25 cellular contexts compared by ENCODE assay signal in the genomic region with DNA sequence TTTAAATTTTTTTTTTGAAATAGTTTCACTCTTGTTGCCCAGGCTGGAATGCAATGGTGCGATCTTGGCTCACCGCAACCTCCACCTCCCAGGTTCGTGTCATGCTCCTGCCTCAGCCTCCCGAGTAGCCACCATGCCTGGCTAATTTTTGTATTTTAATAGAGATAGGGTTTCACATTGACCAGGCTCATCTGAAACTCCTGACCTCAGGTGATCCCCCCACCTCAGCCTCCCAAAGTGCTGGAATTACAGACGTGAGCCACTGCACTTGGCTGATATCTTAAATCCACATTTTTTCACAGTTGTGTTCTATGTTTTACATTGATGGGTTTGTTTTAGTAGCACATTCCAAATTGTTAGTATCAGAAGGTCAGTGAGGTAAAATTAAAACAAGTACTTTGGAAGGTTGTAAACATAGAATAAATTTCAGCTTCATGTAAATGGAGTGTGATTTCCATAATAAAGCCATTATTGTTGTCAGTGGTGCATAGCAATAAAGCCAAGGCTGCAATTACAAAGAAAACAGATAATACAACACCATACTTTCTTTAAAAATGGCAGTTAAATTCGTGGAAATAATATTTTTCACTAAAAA.
"Had no signal": no experiment of that assay in that cellular context is flagged by ENCODE, and none has a peak within 500 bp of the region (broad histone marks: within the 10 kb centered on the region; RNA-seq: fewer than 3 reads in every experiment).

No MANE protein-coding gene starts in this region.

- H3K27me3 ChIP-seq: foreskin keratinocyte, pancreas, tibial artery had no signal

- H3K36me3 Mint-ChIP-seq: activated naive CD4-positive, alpha-beta T cell treated with anti-CD3 and anti-CD28 coated beads, Interleukin-2, amount 10 ng/mL, durations not matched to agents 7 days and 5 days; memory B cell had no signal

- H3K36me3 ChIP-seq: pancreas, tibial artery had no signal

- FAIRE-seq: islet of Langerhans, pancreas had no signal

- H3K4me1 ChIP-seq: foreskin keratinocyte, pancreas, psoas muscle had no signal

- DNase-seq: activated CD4-positive, alpha-beta T cell treated with anti-CD3 and anti-CD28 coated beads for 4 hours; activated CD4-positive, alpha-beta T cell treated with anti-CD3 and anti-CD28 coated beads, Interleukin-2, amount 50 U/mL, for 48 hours; activated CD4-positive, CD25-positive, alpha-beta regulatory T cell; activated effector memory CD4-positive, alpha-beta T cell treated with anti-CD3 and anti-CD28 coated beads, Interleukin-2, amount 50 U/mL, for 16 hours; activated naive CD4-positive, alpha-beta T cell treated with anti-CD3 and anti-CD28 coated beads, Interleukin-2, amount 10 ng/mL, durations not matched to agents 7 days and 5 days; activated naive CD8-positive, alpha-beta T cell treated with anti-CD3 and anti-CD28 coated beads, Interleukin-2, amount 50 U/mL, for 24 hours; activated T-cell treated with anti-CD3 and anti-CD28 coated beads, Interleukin-2, amount 50 U/mL, for 72 hours; cerebellar nuclear complex; erythroblast; foreskin keratinocyte; left cardiac atrium; pancreas; psoas muscle; right cardiac atrium; stimulated activated CD4-positive, alpha-beta T cell treated with anti-CD3 and anti-CD28 coated beads, Interleukin-12 subunit alpha, Interleukin-12 subunit beta, amount 100 ng/mL, for 4 hours; stimulated activated CD4-positive, alpha-beta T cell treated with anti-CD3 and anti-CD28 coated beads, Interleukin-4, amount 100 ng/mL, for 4 hours; substantia nigra; T-helper 1 cell; T-helper 9 cell; tibial artery had no signal

- H3K4me3 Mint-ChIP-seq: activated naive CD4-positive, alpha-beta T cell treated with anti-CD3 and anti-CD28 coated beads, Interleukin-2, amount 10 ng/mL, durations not matched to agents 7 days and 5 days; activated naive CD8-positive, alpha-beta T cell treated with anti-CD3 and anti-CD28 coated beads, Interleukin-2, amount 50 U/mL, for 24 hours; activated T-cell treated with anti-CD3 and anti-CD28 coated beads, Interleukin-2, amount 50 U/mL, for 72 hours; memory B cell; nephron; stimulated activated naive CD8-positive, alpha-beta T cell treated with anti-CD3 and anti-CD28 coated beads, Interleukin-15, Interleukin-2, amounts not matched to agents 100 ng/mL and 50 ng/mL, for 24 hours had no signal

- H3K9me3 Mint-ChIP-seq: activated naive CD4-positive, alpha-beta T cell treated with anti-CD3 and anti-CD28 coated beads, Interleukin-2, amount 10 ng/mL, durations not matched to agents 7 days and 5 days; activated naive CD8-positive, alpha-beta T cell treated with anti-CD3 and anti-CD28 coated beads, Interleukin-2, amount 50 U/mL, for 24 hours; activated T-cell treated with anti-CD3 and anti-CD28 coated beads, Interleukin-2, amount 50 U/mL, for 72 hours; memory B cell; nephron; stimulated activated naive CD8-positive, alpha-beta T cell treated with anti-CD3 and anti-CD28 coated beads, Interleukin-15, Interleukin-2, amounts not matched to agents 100 ng/mL and 50 ng/mL, for 24 hours had no signal

- H3K27ac Mint-ChIP-seq: activated naive CD4-positive, alpha-beta T cell treated with anti-CD3 and anti-CD28 coated beads, Interleukin-2, amount 10 ng/mL, durations not matched to agents 7 days and 5 days; activated naive CD8-positive, alpha-beta T cell treated with anti-CD3 and anti-CD28 coated beads, Interleukin-2, amount 50 U/mL, for 24 hours; activated T-cell treated with anti-CD3 and anti-CD28 coated beads, Interleukin-2, amount 50 U/mL, for 72 hours; memory B cell; stimulated activated naive CD8-positive, alpha-beta T cell treated with anti-CD3 and anti-CD28 coated beads, Interleukin-15, Interleukin-2, amounts not matched to agents 100 ng/mL and 50 ng/mL, for 24 hours had no signal

- H3K4me3 ChIP-seq: coronary artery, pancreas, psoas muscle, tibial artery had no signal

- H3K9me3 ChIP-seq: pancreas, psoas muscle, tibial artery had no signal

- H3K27ac ChIP-seq: coronary artery, foreskin keratinocyte, pancreas, psoas muscle, tibial artery had no signal

- ATAC-seq: activated naive CD8-positive, alpha-beta T cell treated with anti-CD3 and anti-CD28 coated beads, Interleukin-2, amount 50 U/mL, for 24 hours; activated T-cell treated with anti-CD3 and anti-CD28 coated beads, Interleukin-2, amount 50 U/mL, for 72 hours; foreskin keratinocyte; pancreas; psoas muscle; right cardiac atrium had no signal

- H3K4me1 Mint-ChIP-seq: activated naive CD4-positive, alpha-beta T cell treated with anti-CD3 and anti-CD28 coated beads, Interleukin-2, amount 10 ng/mL, durations not matched to agents 7 days and 5 days; activated naive CD8-positive, alpha-beta T cell treated with anti-CD3 and anti-CD28 coated beads, Interleukin-2, amount 50 U/mL, for 24 hours; memory B cell had no signal
